In the genomic region with DNA sequence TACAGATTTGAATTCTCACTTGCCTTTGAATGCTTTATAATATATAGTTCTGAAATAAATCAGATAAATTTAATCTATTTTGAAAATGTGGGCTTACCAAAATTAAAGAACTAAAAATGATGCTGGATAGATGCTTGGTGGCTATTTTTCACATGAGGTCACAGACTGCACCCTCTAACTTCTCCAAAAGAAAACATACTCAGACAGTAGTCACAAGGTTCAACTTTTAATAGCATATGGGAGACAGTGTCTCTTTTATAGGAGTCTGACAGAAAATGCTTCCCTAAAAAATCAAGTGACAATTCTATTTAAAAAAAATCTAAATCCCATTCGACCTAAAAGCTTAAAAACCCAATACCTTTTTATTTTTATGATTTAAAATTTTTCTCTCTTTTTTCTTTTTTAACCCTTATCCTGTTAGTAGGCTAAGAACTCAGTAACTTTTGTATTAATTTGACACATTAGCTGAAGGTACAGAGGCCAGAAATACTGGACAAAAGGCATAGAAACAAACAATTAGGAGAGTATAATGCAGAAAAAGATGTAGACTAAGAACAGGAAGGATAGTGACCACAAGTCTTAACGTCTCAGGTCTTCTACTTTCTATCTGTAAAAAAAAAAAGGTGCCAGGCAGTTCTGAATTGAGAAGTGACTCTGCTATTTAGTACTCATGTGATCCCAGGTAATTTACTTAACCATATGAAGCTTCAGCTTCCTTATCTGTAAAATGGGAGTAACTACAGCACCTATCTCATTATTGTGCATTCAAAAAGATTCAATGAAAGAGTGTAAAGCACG, we compare ENCODE assay signal across 10 cellular contexts. TPM values are rescaled to one million over a fixed set of nuclear protein-coding genes. Genes with fewer than 3 reads are reported as not detected.
DNase-seq lines count a peak whose midpoint lies in the region; ATAC-seq and TF ChIP-seq lines count a peak whose summit lies in the region.
"Had no signal": no experiment of that assay in that cellular context is flagged by ENCODE, and none has a peak within 500 bp of the region (broad histone marks: within the 10 kb centered on the region; RNA-seq: fewer than 3 reads in every experiment).

No MANE protein-coding gene starts in this region.

- no peak overlapping the region for H2AK5ac ChIP-seq in mesendoderm (ENCODE audit: low read length)

- H3K4me1 ChIP-seq in mesendoderm (ENCODE audit: control insufficient read depth, low read depth, low read length) (peaks cover 4% of the 10 kb centered on the region), left lung (no peaks in the 10 kb centered on the region)

- H4K5ac ChIP-seq in mesendoderm (ENCODE audit: low read length), result no peak overlapping the region

- H2BK15ac ChIP-seq in mesendoderm (replicated peaks; ENCODE audit: low read depth), result no peak overlapping the region

- H3K18ac ChIP-seq in mesendoderm (ENCODE audit: low read length), result no peak overlapping the region

- H2BK120ac ChIP-seq in mesendoderm (ENCODE audit: low read depth, low read length), result no peak overlapping the region

- WGBS in mesendoderm (ENCODE audit: extremely low coverage, insufficient coverage, low lambda C conversion rate), result 100% methylated on average over 1 of the region's 3 CpGs

- no peaks in the 10 kb centered on the region for H3K27me3 ChIP-seq in mesendoderm (ENCODE audit: insufficient read depth, low read length, poor library complexity)
- no peaks in the 10 kb centered on the region for H3K27me3 ChIP-seq in left lung

- H3K4ac ChIP-seq in mesendoderm (ENCODE audit: low read depth, low read length), result no peak overlapping the region

- DNase-seq in mesendoderm (peak; percentile 18), NCI-H1694 treated with DMSO at 0.1 percent for 48 hours (lab: John Stamatoyannopoulos, UW) (no peak), RKO (ENCODE audit: low spot score) (no peak), left lung (no peak), dermis blood vessel endothelial cell (no peak)
- DNase-seq: hypothalamus, NCI-H1930 had no signal

- TF ChIP-seq CTCF in left lung (IDR thresholded peaks at IDR 0.05), result no peak

- H4K8ac ChIP-seq in mesendoderm (ENCODE audit: low read depth, low read length), result no peak overlapping the region

- no peaks in the 10 kb centered on the region for H3K79me2 ChIP-seq in mesendoderm (ENCODE audit: control insufficient read depth, insufficient read depth, low read length)

- H3K79me1 ChIP-seq in mesendoderm (ENCODE audit: low read length), result no peaks in the 10 kb centered on the region

- intact Hi-C loops in left lung (cut with DNase I), result no loop called here

- H3K9ac ChIP-seq in mesendoderm (ENCODE audit: low read length), result no peak overlapping the region

- no peaks in the 10 kb centered on the region for H3K36me3 ChIP-seq in mesendoderm (ENCODE audit: control insufficient read depth, insufficient read depth, low read length)
- H3K36me3 ChIP-seq in left lung, result no peaks in the 10 kb centered on the region

- H3K23ac ChIP-seq in mesendoderm (ENCODE audit: low read length), result no peak overlapping the region

- H3K4me3 ChIP-seq in mesendoderm (ENCODE audit: low read length), result no peak overlapping the region
- H3K4me3 ChIP-seq in left lung, result no peak overlapping the region

- no peak overlapping the region for H3K4me2 ChIP-seq in mesendoderm (ENCODE audit: low read length)

- ATAC-seq in GM19023 (IDR thresholded peaks at IDR 0.05; ENCODE audit: unreplicated experiment) (peak; percentile 70), GM21723 (IDR thresholded peaks at IDR 0.05; ENCODE audit: unreplicated experiment) (peak; percentile 97), HG03342 (IDR thresholded peaks at IDR 0.05; ENCODE audit: unreplicated experiment) (peak; percentile 86), left lung (no peak)

- no peak overlapping the region for H3K56ac ChIP-seq in mesendoderm (ENCODE audit: low read length)

- H3K9me3 ChIP-seq in left lung, result no peaks in the 10 kb centered on the region

- H3K27ac ChIP-seq in mesendoderm (ENCODE audit: low read depth, low read length) (no peak overlapping the region), left lung (no peak overlapping the region)

- no peak overlapping the region for H2BK5ac ChIP-seq in mesendoderm (ENCODE audit: low read length)

RNA-seq across cellular contexts. Expression of a gene that starts 7.6 kb away (rescaled TPM):
- polyA plus RNA-seq in mesendoderm (2013, experiment 1 of 2), result 1.7 TPM
- 1.8 TPM for polyA plus RNA-seq in mesendoderm (2013, experiment 2 of 2)
- total RNA-seq in left lung (under 1 TPM; 0.38 to 0.39 TPM), dermis blood vessel endothelial cell (0.05 and 0.17 TPM in 2 replicates)

RNA-seq across cellular contexts. Expression of a gene that starts 7.8 kb away (rescaled TPM):
- 70.9 TPM for polyA plus RNA-seq in mesendoderm (2013, experiment 1 of 2)
- 69.2 TPM for polyA plus RNA-seq in mesendoderm (2013, experiment 2 of 2)
- total RNA-seq in left lung (10 to 100 TPM; 34.7 to 36.4 TPM), dermis blood vessel endothelial cell (34.4 and 34.5 TPM in 2 replicates)
